Comparison of ENCODE assay signal across 9 cellular contexts in genomic region chr10:109737009-109737408, GRCh38.
"Had no signal": no experiment of that assay in that cellular context is flagged by ENCODE, and none has a peak within 500 bp of the region (broad histone marks: within the 10 kb centered on the region; RNA-seq: fewer than 3 reads in every experiment).

No MANE protein-coding gene starts in this region.

- H2AFZ ChIP-seq: GM23248 had no signal

- H3K9ac ChIP-seq: GM23248 had no signal

- H3K4me3 ChIP-seq: GM23248, K562 had no signal

- ATAC-seq: K562 had no signal

- H3K27ac Mint-ChIP-seq: H9 had no signal

- DNase-seq: GM23248, GOT3, H9, HCEC 1CT, IMR-90, KG1 had no signal

- FAIRE-seq: H54, HTR-8/SVneo, K562 had no signal

- H3K9me3 Mint-ChIP-seq: H9 had no signal

- H3K27ac ChIP-seq: GM23248 had no signal

- H3K4me1 Mint-ChIP-seq: H9 had no signal

- H3K4me3 Mint-ChIP-seq: H9 had no signal
